In the genomic region with DNA sequence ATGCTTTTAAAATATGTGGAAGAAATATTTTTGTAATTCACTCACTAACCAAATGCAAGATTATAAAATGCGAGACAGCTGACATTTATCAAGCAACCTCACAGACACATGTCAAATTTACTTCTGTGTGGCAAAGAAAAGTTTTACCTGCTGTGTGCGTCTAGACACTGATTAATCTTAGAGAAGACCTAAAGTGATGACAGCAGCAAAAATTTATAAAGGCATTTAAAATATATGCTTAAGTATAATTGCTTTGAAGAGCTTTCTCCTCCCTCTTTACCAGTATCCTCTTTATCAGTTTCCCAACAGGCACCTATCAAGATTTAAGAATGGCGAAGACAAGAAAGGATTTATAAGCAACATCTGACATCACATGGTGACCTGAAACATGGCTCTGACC, we compare ENCODE assay signal across 15 cellular contexts.
"Had no signal": no experiment of that assay in that cellular context is flagged by ENCODE, and none has a peak within 500 bp of the region (broad histone marks: within the 10 kb centered on the region; RNA-seq: fewer than 3 reads in every experiment).

No MANE protein-coding gene starts in this region.

- H3K9ac ChIP-seq: neural progenitor cell had no signal

- H3K27me3 Mint-ChIP-seq: activated CD4-positive, alpha-beta memory T cell treated with anti-CD3 and anti-CD28 coated beads, Interleukin-2, amount 10 ng/mL, durations not matched to agents 7 days and 5 days; activated CD4-positive, alpha-beta T cell treated with anti-CD3 and anti-CD28 coated beads, Interleukin-2, amount 10 ng/mL, durations not matched to agents 24 days and 14 days; activated T-helper 17 cell treated with anti-CD3 and anti-CD28 coated beads, Interleukin-2, amount 50 U/mL, for 72 hours; memory B cell; naive B cell; progenitor cell of endocrine pancreas; stimulated activated naive CD8-positive, alpha-beta T cell treated with anti-CD3 and anti-CD28 coated beads, Interleukin-15, amount 100 ng/mL, for 72 hours had no signal

- H3K27ac ChIP-seq: neural progenitor cell, tibial artery had no signal

- H3K4me3 Mint-ChIP-seq: activated CD4-positive, alpha-beta memory T cell treated with anti-CD3 and anti-CD28 coated beads, Interleukin-2, amount 10 ng/mL, durations not matched to agents 7 days and 5 days; activated CD4-positive, alpha-beta T cell treated with anti-CD3 and anti-CD28 coated beads, Interleukin-2, amount 10 ng/mL, durations not matched to agents 24 days and 14 days; activated T-helper 17 cell treated with anti-CD3 and anti-CD28 coated beads, Interleukin-2, amount 50 U/mL, for 72 hours; memory B cell; naive B cell; neural progenitor cell; stimulated activated naive CD8-positive, alpha-beta T cell treated with anti-CD3 and anti-CD28 coated beads, Interleukin-15, amount 100 ng/mL, for 72 hours had no signal

- H3K9me3 ChIP-seq: mucosa of descending colon, tibial artery had no signal

- ATAC-seq: activated naive CD4-positive, alpha-beta T cell treated with anti-CD3 and anti-CD28 coated beads, Interleukin-2, amount 50 U/mL, for 72 hours; activated T-helper 17 cell treated with anti-CD3 and anti-CD28 coated beads, Interleukin-2, amount 50 U/mL, for 72 hours; left colon; mucosa of descending colon; stimulated activated naive CD8-positive, alpha-beta T cell treated with anti-CD3 and anti-CD28 coated beads, Interleukin-15, amount 100 ng/mL, for 72 hours had no signal

- DNase-seq: activated CD4-positive, alpha-beta memory T cell treated with anti-CD3 and anti-CD28 coated beads, Interleukin-2, amount 10 ng/mL, durations not matched to agents 7 days and 5 days; amniotic stem cell; cortex of kidney; left colon; mucosa of descending colon; naive B cell; stimulated activated CD4-positive, alpha-beta T cell treated with anti-CD3 and anti-CD28 coated beads, Interleukin-1b, Interleukin-23, amount 100 ng/mL, for 48 hours; stimulated activated naive CD8-positive, alpha-beta T cell treated with anti-CD3 and anti-CD28 coated beads, Interleukin-15, amount 100 ng/mL, for 72 hours; tibial artery had no signal

- H2AFZ ChIP-seq: neural progenitor cell had no signal

- H3K27ac Mint-ChIP-seq: activated CD4-positive, alpha-beta memory T cell treated with anti-CD3 and anti-CD28 coated beads, Interleukin-2, amount 10 ng/mL, durations not matched to agents 7 days and 5 days; activated CD4-positive, alpha-beta T cell treated with anti-CD3 and anti-CD28 coated beads, Interleukin-2, amount 10 ng/mL, durations not matched to agents 24 days and 14 days; activated T-helper 17 cell treated with anti-CD3 and anti-CD28 coated beads, Interleukin-2, amount 50 U/mL, for 72 hours; memory B cell; neural progenitor cell had no signal

- H3K9me3 Mint-ChIP-seq: activated CD4-positive, alpha-beta memory T cell treated with anti-CD3 and anti-CD28 coated beads, Interleukin-2, amount 10 ng/mL, durations not matched to agents 7 days and 5 days; activated CD4-positive, alpha-beta T cell treated with anti-CD3 and anti-CD28 coated beads, Interleukin-2, amount 10 ng/mL, durations not matched to agents 24 days and 14 days; activated naive CD4-positive, alpha-beta T cell treated with anti-CD3 and anti-CD28 coated beads, Interleukin-2, amount 50 U/mL, for 72 hours; activated T-helper 17 cell treated with anti-CD3 and anti-CD28 coated beads, Interleukin-2, amount 50 U/mL, for 72 hours; memory B cell; naive B cell; neural progenitor cell; stimulated activated naive CD8-positive, alpha-beta T cell treated with anti-CD3 and anti-CD28 coated beads, Interleukin-15, amount 100 ng/mL, for 72 hours had no signal

- H3K4me1 Mint-ChIP-seq: activated CD4-positive, alpha-beta memory T cell treated with anti-CD3 and anti-CD28 coated beads, Interleukin-2, amount 10 ng/mL, durations not matched to agents 7 days and 5 days; activated CD4-positive, alpha-beta T cell treated with anti-CD3 and anti-CD28 coated beads, Interleukin-2, amount 10 ng/mL, durations not matched to agents 24 days and 14 days; activated T-helper 17 cell treated with anti-CD3 and anti-CD28 coated beads, Interleukin-2, amount 50 U/mL, for 72 hours; naive B cell; neural progenitor cell; stimulated activated naive CD8-positive, alpha-beta T cell treated with anti-CD3 and anti-CD28 coated beads, Interleukin-15, amount 100 ng/mL, for 72 hours had no signal

- H3K27me3 ChIP-seq: neural progenitor cell, tibial artery had no signal

- H3K4me2 ChIP-seq: neural progenitor cell had no signal

- H3K4me1 ChIP-seq: neural progenitor cell, tibial artery had no signal

- H3K4me3 ChIP-seq: mucosa of descending colon, neural progenitor cell, tibial artery had no signal
